Comparison of ENCODE assay signal across 22 cellular contexts in the genomic region with DNA sequence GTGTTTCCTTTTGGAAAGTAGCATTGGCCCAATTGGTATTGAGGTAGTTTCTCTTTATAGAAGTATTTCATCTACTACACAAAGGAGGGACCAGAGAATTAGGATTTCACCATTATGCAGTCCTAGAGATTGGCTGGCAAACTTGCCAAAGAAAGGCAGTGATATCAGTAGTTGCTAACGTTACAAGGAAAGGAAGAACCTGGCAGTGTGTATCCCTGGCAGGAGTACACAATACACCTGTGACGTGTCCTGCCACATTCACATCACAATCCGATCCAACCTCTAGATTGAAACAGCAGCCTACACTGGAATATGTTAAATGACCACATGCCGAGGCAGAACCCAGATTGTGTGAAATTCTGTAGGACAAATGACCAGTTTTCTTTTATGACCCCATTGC.
DNase-seq lines count a peak whose midpoint lies in the region; ATAC-seq, FAIRE-seq and TF ChIP-seq lines count a peak whose summit lies in the region.
"Had no signal": no experiment of that assay in that cellular context is flagged by ENCODE, and none has a peak within 500 bp of the region (broad histone marks: within the 10 kb centered on the region; RNA-seq: fewer than 3 reads in every experiment).

No MANE protein-coding gene starts in this region.

- BruUV-seq in IMR-90 (replicated peaks; lab: Mats Ljungman, UMichigan): no TSS peak

- H4K91ac ChIP-seq in IMR-90 (ENCODE audit: insufficient read depth, low read depth, low read length): no peak overlapping the region

- H3K56ac ChIP-seq in IMR-90 (ENCODE audit: extremely low read depth, insufficient read depth, low read length) (no peak overlapping the region), mesendoderm (ENCODE audit: low read length) (no peak overlapping the region)

- H4K20me1 ChIP-seq in IMR-90 (ENCODE audit: insufficient read depth, low read length): no peaks in the 10 kb centered on the region
- H4K20me1 ChIP-seq: BLaER1 had no signal

- H3K79me1 ChIP-seq in IMR-90 (ENCODE audit: low read depth in 1 of 2, low read length in 2 of 2) (no peaks in the 10 kb centered on the region), mesendoderm (ENCODE audit: low read length) (no peaks in the 10 kb centered on the region)

- no peak overlapping the region for H2BK120ac ChIP-seq in IMR-90 (ENCODE audit: low read depth, low read length)
- H2BK120ac ChIP-seq in mesendoderm (ENCODE audit: low read depth, low read length): no peak overlapping the region

- H4K5ac ChIP-seq in IMR-90 (ENCODE audit: low read depth, low read length) (no peak overlapping the region), mesendoderm (ENCODE audit: low read length) (no peak overlapping the region)

- no peak overlapping the region for H2AFZ ChIP-seq in IMR-90 (replicated peaks; ENCODE audit: low read length, poor library complexity)

- H3K23ac ChIP-seq in IMR-90 (ENCODE audit: low read depth, low read length): no peak overlapping the region
- no peak overlapping the region for H3K23ac ChIP-seq in mesendoderm (ENCODE audit: low read length)

- no peak overlapping the region for H4K8ac ChIP-seq in IMR-90 (ENCODE audit: low read depth in 2 of 2, low read length in 2 of 2)
- H4K8ac ChIP-seq in mesendoderm (ENCODE audit: low read depth, low read length): no peak overlapping the region

- POLR2A ChIA-PET in IMR-90 (lab: Charles Lee; ENCODE audit: unreplicated experiment): no interaction called here

- ATAC-seq in IMR-90 (ENCODE audit: low read depth): no peak
- peak; percentile 88 for ATAC-seq in body of pancreas
- ATAC-seq in pancreas: peak; percentile 70 to 93 (median 82)

- TF ChIP-seq CTCF in IMR-90 (conservative IDR thresholded peaks at IDR 0.05; ENCODE audit: low read depth, low read length) (no peak), body of pancreas (IDR thresholded peaks at IDR 0.05) (no peak), pancreas (IDR thresholded peaks at IDR 0.05) (no peak), GM13977 (IDR thresholded peaks at IDR 0.05; ENCODE audit: extremely low read depth, insufficient read depth, missing control alignments) (no peak)

- H3K4ac ChIP-seq in IMR-90 (ENCODE audit: low read depth, low read length): no peak overlapping the region
- no peak overlapping the region for H3K4ac ChIP-seq in mesendoderm (ENCODE audit: low read depth, low read length)

- H3K9me1 ChIP-seq in IMR-90 (ENCODE audit: insufficient read depth, low read length): no peaks in the 10 kb centered on the region

- H3K27ac ChIP-seq in IMR-90 (ENCODE audit: insufficient read depth, low read length): no peak overlapping the region
- H3K27ac ChIP-seq in body of pancreas: no peak overlapping the region
- no peak overlapping the region for H3K27ac ChIP-seq in mesendoderm (ENCODE audit: low read depth, low read length)
- H3K27ac ChIP-seq in pancreas: no peak overlapping the region
- H3K27ac ChIP-seq: BLaER1 had no signal

- H2BK15ac ChIP-seq in IMR-90 (ENCODE audit: low read depth, low read length) (no peak overlapping the region), mesendoderm (replicated peaks; ENCODE audit: low read depth) (no peak overlapping the region)

- H3K18ac ChIP-seq in IMR-90 (ENCODE audit: low read depth, low read length) (no peak overlapping the region), mesendoderm (ENCODE audit: low read length) (no peak overlapping the region)

- peaks cover 4% of the 10 kb centered on the region for H3K27me3 ChIP-seq in IMR-90 (ENCODE audit: control insufficient read depth, insufficient read depth, low read length)
- no peaks in the 10 kb centered on the region for H3K27me3 ChIP-seq in body of pancreas
- no peaks in the 10 kb centered on the region for H3K27me3 ChIP-seq in mesendoderm (ENCODE audit: insufficient read depth, low read length, poor library complexity)
- H3K27me3 ChIP-seq in pancreas: no peaks in the 10 kb centered on the region
- H3K27me3 ChIP-seq: BE2C, BLaER1 had no signal

- H3K79me2 ChIP-seq in mesendoderm (ENCODE audit: control insufficient read depth, insufficient read depth, low read length): no peaks in the 10 kb centered on the region

- no peaks in the 10 kb centered on the region for H3K36me3 ChIP-seq in IMR-90 (ENCODE audit: control insufficient read depth, insufficient read depth, low read length)
- H3K36me3 ChIP-seq in body of pancreas (replicated peaks in 1 of 2; ENCODE audit: insufficient read depth in 1 of 2, low read depth in 2 of 2): no peaks in the 10 kb centered on the region
- H3K36me3 ChIP-seq in mesendoderm (ENCODE audit: control insufficient read depth, insufficient read depth, low read length): no peaks in the 10 kb centered on the region
- no peaks in the 10 kb centered on the region for H3K36me3 ChIP-seq in pancreas
- H3K36me3 ChIP-seq: BE2C, BLaER1 had no signal

- dilution Hi-C loops in IMR-90 (cut with HindIII; ENCODE audit: low sequenced_read_pairs, unreplicated experiment): no loop called here

- in situ Hi-C loops in IMR-90 (cut with MboI; ENCODE audit: low sequenced_read_pairs) (loop anchor here (10.0 kb wide), 1 partner anchor 617 kb away; no protein-coding TSS in a partner anchor), GM13977 (cut with MboI; ENCODE audit: low pct_unique_long_range_greater_than_20kb, low sequenced_read_pairs, unreplicated experiment) (no loop called here)

- TF ChIP-seq RAD21 in IMR-90 (IDR thresholded peaks at IDR 0.05; ENCODE audit: low read length): no peak

- no peak overlapping the region for H3K14ac ChIP-seq in IMR-90 (replicated peaks; ENCODE audit: low read depth, low read length)

- TF ChIP-seq POLR2A in IMR-90 (IDR thresholded peaks at IDR 0.05; ENCODE audit: low read depth, low read length) (no peak), body of pancreas (IDR thresholded peaks at IDR 0.05) (no peak)

- intact Hi-C loops in IMR-90 (cut with micrococcal nuclease) (no loop called here), body of pancreas (cut with DNase I) (no loop called here), pancreas (cut with DNase I) (loop anchor here in 2 of 3 donors (10.0 kb wide), 2 partner anchors 317 to 377 kb away; no protein-coding TSS in a partner anchor)

- H3K9ac ChIP-seq in IMR-90 (ENCODE audit: low read depth, low read length): no peak overlapping the region
- no peak overlapping the region for H3K9ac ChIP-seq in mesendoderm (ENCODE audit: low read length)
- H3K9ac ChIP-seq: BLaER1 had no signal

- CTCF ChIA-PET in IMR-90 (lab: Yijun Ruan, JAX): no interaction called here

- H3K4me1 ChIP-seq in IMR-90 (ENCODE audit: control insufficient read depth, insufficient read depth, low read length) (no peaks in the 10 kb centered on the region; the same call in 1 of the 2 replicates), body of pancreas (peaks cover 31% of the 10 kb centered on the region), mesendoderm (ENCODE audit: control insufficient read depth, low read depth, low read length) (no peaks in the 10 kb centered on the region), pancreas (peaks cover 0 to 9% (median 0%) of the 10 kb centered on the region in 3 donors)
- H3K4me1 ChIP-seq: BE2C, BLaER1 had no signal

- H3K4me3 ChIP-seq in IMR-90 (ENCODE audit: insufficient read depth, low read depth, low read length): no peak overlapping the region
- no peak overlapping the region for H3K4me3 ChIP-seq in body of pancreas
- no peak overlapping the region for H3K4me3 ChIP-seq in mesendoderm (ENCODE audit: low read length)
- no peak overlapping the region for H3K4me3 ChIP-seq in pancreas
- H3K4me3 ChIP-seq: BLaER1, GM12878 had no signal

- H2AK5ac ChIP-seq in IMR-90 (ENCODE audit: low read depth, low read length): peak overlapping the region; percentile 36; the same call in 1 of the 2 replicates
- H2AK5ac ChIP-seq in mesendoderm (ENCODE audit: low read length): no peak overlapping the region

- no peak overlapping the region for H2BK5ac ChIP-seq in IMR-90 (ENCODE audit: low read depth, low read length, poor library complexity, severe bottlenecking)
- H2BK5ac ChIP-seq in mesendoderm (ENCODE audit: low read length): no peak overlapping the region

- H3K9me3 ChIP-seq in IMR-90 (ENCODE audit: control insufficient read depth, insufficient read depth, low read length) (no peaks in the 10 kb centered on the region), body of pancreas (no peaks in the 10 kb centered on the region), pancreas (no peaks in the 10 kb centered on the region)
- H3K9me3 ChIP-seq: BE2C, BLaER1 had no signal

- no peak overlapping the region for H2AK9ac ChIP-seq in IMR-90 (replicated peaks; ENCODE audit: low read depth, low read length, poor library complexity)

- no peak for DNase-seq in IMR-90
- peak; percentile 28 to 72 (median 42) for DNase-seq in body of pancreas
- DNase-seq in mesendoderm: peak; percentile 5
- peak in 3 of 6 donors; percentile 30 to 43 (median 30) for DNase-seq in pancreas
- DNase-seq in GM13977 (ENCODE audit: low spot score): no peak
- DNase-seq in DMS 273 (lab: John Stamatoyannopoulos, UW; ENCODE audit: unreplicated experiment): no peak
- DNase-seq in activated CD4-positive, CD25-positive, alpha-beta regulatory T cell treated with anti-CD3 and anti-CD28 coated beads, Interleukin-2, amount 50 U/mL, for 72 hours: no peak
- no peak for DNase-seq in T1000 (lab: John Stamatoyannopoulos, UW)
- DNase-seq: 8988T; ACHN; BE2C; C1 segment of cervical spinal cord; CD4-positive, alpha-beta memory T cell; CD4-positive, CD25-positive, alpha-beta regulatory T cell; CD8-positive, alpha-beta memory T cell; COR-L47; DMS79 treated with DMSO at 0.1 percent for 48 hours; GDM1 had no signal

- H2BK20ac ChIP-seq in IMR-90 (ENCODE audit: low read depth, low read length): no peak overlapping the region

- FAIRE-seq in pancreas (lab: Jason Lieb, UNC): no peak
- FAIRE-seq: A204.1, GM12878, GM12892 had no signal

- WGBS in IMR-90 (ENCODE audit: extremely low coverage in 2 of 2, insufficient read length in 1 of 2), 2 experiments: no CpG with 5 or more reads among the region's 4 CpGs
- 26 to 36% methylated on average over 4 of the region's 4 CpGs for WGBS in body of pancreas, 2 donors
- WGBS in mesendoderm (ENCODE audit: extremely low coverage, insufficient coverage, low lambda C conversion rate): no CpG with 5 or more reads among the region's 4 CpGs
- 17 to 21% methylated on average over 4 of the region's 4 CpGs for WGBS in pancreas, 2 donors

- no peak overlapping the region for H3K4me2 ChIP-seq in IMR-90 (ENCODE audit: low read depth, low read length)
- H3K4me2 ChIP-seq in mesendoderm (ENCODE audit: low read length): no peak overlapping the region
- H3K4me2 ChIP-seq: BLaER1 had no signal

TF ChIP-seq in IMR-90, 13 proteins besides CTCF, POLR2A, EP300 and RAD21 (continues in another document):
- TF ChIP-seq, protein P1, sequence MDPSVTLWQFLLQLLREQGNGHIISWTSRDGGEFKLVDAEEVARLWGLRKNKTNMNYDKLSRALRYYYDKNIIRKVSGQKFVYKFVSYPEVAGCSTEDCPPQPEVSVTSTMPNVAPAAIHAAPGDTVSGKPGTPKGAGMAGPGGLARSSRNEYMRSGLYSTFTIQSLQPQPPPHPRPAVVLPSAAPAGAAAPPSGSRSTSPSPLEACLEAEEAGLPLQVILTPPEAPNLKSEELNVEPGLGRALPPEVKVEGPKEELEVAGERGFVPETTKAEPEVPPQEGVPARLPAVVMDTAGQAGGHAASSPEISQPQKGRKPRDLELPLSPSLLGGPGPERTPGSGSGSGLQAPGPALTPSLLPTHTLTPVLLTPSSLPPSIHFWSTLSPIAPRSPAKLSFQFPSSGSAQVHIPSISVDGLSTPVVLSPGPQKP (IDR thresholded peaks at IDR 0.05; ENCODE audit: borderline replicate concordance, low read depth, low read length): no peak
- no peak for TF ChIP-seq RFX5 (IDR thresholded peaks at IDR 0.05; ENCODE audit: low read depth, low read length)

Comparison
In these comparisons a context has a peak if more than half of its experiments do, and no peak if none do; other contexts are left out.
1. DNase-seq: peak in body of pancreas (4 of 4) and mesendoderm (single experiment); none in IMR-90 (single experiment), GM13977 (single experiment), DMS 273 (single experiment), activated CD4-positive, CD25-positive, alpha-beta regulatory T cell treated with anti-CD3 and anti-CD28 coated beads, Interleukin-2, amount 50 U/mL, for 72 hours (single experiment) and T1000 (single experiment).
2. intact Hi-C loops: an anchor here in pancreas (10.0 kb wide); none called in IMR-90 and body of pancreas.